In the genomic region with DNA sequence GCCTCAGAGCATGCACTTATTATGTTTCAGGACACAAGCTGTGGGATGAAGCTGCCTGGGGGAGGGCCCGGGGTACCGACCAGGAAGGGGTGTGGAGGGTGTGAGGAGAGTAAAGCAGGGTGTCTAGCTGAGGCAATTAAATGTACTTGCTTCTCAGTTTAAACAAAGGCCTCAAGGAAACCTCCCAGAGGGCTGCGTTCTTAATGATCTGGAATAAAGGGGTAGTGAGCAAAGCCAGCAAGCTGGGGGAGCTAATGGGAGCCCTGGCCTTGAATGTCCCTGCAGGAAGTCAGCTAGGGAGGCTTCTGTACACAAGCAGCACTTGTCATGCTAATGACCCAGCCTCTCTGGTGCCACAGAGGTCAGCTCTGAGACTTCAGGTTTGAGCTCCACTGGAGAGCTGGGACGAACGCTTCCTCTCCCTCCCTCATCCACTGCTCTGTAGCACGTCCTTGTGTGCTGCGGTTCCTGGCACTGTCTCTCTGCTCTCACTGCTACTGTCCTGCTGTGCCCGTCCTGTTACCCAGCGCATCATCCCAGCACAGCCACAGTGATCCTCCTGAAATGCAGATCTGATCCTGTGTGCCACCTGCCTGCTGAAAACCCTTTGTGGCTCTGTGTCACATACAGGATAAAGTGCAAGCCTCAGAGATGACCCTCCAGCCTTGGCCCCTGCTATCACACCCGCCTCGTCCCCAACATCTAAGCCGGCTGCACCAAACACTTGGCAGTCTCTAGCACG, we compare ENCODE assay signal across 1 cellular context.
TF ChIP-seq lines count a peak whose summit lies in the region.

No MANE protein-coding gene starts in this region.

TF ChIP-seq in WTC11, 78 proteins besides CTCF, POLR2A, EP300 and RAD21 (continued from another document and continues in another):
- TF ChIP-seq, protein P1, sequence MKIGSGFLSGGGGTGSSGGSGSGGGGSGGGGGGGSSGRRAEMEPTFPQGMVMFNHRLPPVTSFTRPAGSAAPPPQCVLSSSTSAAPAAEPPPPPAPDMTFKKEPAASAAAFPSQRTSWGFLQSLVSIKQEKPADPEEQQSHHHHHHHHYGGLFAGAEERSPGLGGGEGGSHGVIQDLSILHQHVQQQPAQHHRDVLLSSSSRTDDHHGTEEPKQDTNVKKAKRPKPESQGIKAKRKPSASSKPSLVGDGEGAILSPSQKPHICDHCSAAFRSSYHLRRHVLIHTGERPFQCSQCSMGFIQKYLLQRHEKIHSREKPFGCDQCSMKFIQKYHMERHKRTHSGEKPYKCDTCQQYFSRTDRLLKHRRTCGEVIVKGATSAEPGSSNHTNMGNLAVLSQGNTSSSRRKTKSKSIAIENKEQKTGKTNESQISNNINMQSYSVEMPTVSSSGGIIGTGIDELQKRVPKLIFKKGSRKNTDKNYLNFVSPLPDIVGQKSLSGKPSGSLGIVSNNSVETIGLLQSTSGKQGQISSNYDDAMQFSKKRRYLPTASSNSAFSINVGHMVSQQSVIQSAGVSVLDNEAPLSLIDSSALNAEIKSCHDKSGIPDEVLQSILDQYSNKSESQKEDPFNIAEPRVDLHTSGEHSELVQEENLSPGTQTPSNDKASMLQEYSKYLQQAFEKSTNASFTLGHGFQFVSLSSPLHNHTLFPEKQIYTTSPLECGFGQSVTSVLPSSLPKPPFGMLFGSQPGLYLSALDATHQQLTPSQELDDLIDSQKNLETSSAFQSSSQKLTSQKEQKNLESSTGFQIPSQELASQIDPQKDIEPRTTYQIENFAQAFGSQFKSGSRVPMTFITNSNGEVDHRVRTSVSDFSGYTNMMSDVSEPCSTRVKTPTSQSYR (CRISPR knock-in tag; IDR thresholded peaks at IDR 0.05), result peak; percentile 51; the same call in 1 of the 2 replicates
- TF ChIP-seq CREM (CRISPR knock-in tag; IDR thresholded peaks at IDR 0.05) (no peak), E2F4 (CRISPR knock-in tag; IDR thresholded peaks at IDR 0.05; ENCODE audit: borderline replicate concordance, low read depth) (no peak), MYBL2 (CRISPR knock-in tag; IDR thresholded peaks at IDR 0.05) (0 out of 2 replicates have a peak, but pooled peaks have one; percentile 41), MAX (CRISPR knock-in tag; IDR thresholded peaks at IDR 0.05) (peak; percentile 57), RELA (CRISPR knock-in tag; IDR thresholded peaks at IDR 0.05; ENCODE audit: borderline replicate concordance) (no peak), NFE2L1 (CRISPR knock-in tag; IDR thresholded peaks at IDR 0.05) (peak; percentile 55; the same call in 1 of the 2 replicates), ZNF138 (CRISPR knock-in tag; conservative IDR thresholded peaks at IDR 0.05) (0 out of 2 replicates have a peak, but pooled peaks have one; percentile 17), FOXK1 (CRISPR knock-in tag; IDR thresholded peaks at IDR 0.05) (peak; percentile 86), AR (CRISPR knock-in tag; IDR thresholded peaks at IDR 0.05) (no peak), GTF2I (CRISPR knock-in tag; conservative IDR thresholded peaks at IDR 0.05) (no peak), FOXP1 (CRISPR knock-in tag; IDR thresholded peaks at IDR 0.05; ENCODE audit: borderline replicate concordance) (peak; percentile 62; the same call in 1 of the 2 replicates), SP1 (CRISPR knock-in tag; conservative IDR thresholded peaks at IDR 0.05) (0 out of 2 replicates have a peak, but pooled peaks have one; percentile 49), CDX4 (CRISPR knock-in tag; IDR thresholded peaks at IDR 0.05; ENCODE audit: borderline replicate concordance) (no peak), E2F5 (CRISPR knock-in tag; IDR thresholded peaks at IDR 0.05) (no peak), NR1H2 (CRISPR knock-in tag; IDR thresholded peaks at IDR 0.05) (no peak), GABPB1 (CRISPR knock-in tag; IDR thresholded peaks at IDR 0.05) (no peak), NFATC4 (CRISPR knock-in tag; IDR thresholded peaks at IDR 0.05) (no peak), ZNF416 (CRISPR knock-in tag; IDR thresholded peaks at IDR 0.05) (no peak), FOXJ3 (CRISPR knock-in tag; IDR thresholded peaks at IDR 0.05; ENCODE audit: borderline replicate concordance) (no peak), ZNF423 (CRISPR knock-in tag; IDR thresholded peaks at IDR 0.05) (peak; percentile 38; the same call in 1 of the 2 replicates), TEAD1 (CRISPR knock-in tag; IDR thresholded peaks at IDR 0.05) (peak; percentile 92), ATF1 (CRISPR knock-in tag; IDR thresholded peaks at IDR 0.05) (no peak), E2F1 (CRISPR knock-in tag; IDR thresholded peaks at IDR 0.05) (no peak)
- TF ChIP-seq, protein P2, sequence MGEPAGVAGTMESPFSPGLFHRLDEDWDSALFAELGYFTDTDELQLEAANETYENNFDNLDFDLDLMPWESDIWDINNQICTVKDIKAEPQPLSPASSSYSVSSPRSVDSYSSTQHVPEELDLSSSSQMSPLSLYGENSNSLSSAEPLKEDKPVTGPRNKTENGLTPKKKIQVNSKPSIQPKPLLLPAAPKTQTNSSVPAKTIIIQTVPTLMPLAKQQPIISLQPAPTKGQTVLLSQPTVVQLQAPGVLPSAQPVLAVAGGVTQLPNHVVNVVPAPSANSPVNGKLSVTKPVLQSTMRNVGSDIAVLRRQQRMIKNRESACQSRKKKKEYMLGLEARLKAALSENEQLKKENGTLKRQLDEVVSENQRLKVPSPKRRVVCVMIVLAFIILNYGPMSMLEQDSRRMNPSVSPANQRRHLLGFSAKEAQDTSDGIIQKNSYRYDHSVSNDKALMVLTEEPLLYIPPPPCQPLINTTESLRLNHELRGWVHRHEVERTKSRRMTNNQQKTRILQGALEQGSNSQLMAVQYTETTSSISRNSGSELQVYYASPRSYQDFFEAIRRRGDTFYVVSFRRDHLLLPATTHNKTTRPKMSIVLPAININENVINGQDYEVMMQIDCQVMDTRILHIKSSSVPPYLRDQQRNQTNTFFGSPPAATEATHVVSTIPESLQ (CRISPR knock-in tag; IDR thresholded peaks at IDR 0.05), result no peak
- TF ChIP-seq, protein P3, sequence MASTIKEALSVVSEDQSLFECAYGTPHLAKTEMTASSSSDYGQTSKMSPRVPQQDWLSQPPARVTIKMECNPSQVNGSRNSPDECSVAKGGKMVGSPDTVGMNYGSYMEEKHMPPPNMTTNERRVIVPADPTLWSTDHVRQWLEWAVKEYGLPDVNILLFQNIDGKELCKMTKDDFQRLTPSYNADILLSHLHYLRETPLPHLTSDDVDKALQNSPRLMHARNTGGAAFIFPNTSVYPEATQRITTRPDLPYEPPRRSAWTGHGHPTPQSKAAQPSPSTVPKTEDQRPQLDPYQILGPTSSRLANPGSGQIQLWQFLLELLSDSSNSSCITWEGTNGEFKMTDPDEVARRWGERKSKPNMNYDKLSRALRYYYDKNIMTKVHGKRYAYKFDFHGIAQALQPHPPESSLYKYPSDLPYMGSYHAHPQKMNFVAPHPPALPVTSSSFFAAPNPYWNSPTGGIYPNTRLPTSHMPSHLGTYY (CRISPR knock-in tag; IDR thresholded peaks at IDR 0.05), result no peak
- TF ChIP-seq, protein P4, sequence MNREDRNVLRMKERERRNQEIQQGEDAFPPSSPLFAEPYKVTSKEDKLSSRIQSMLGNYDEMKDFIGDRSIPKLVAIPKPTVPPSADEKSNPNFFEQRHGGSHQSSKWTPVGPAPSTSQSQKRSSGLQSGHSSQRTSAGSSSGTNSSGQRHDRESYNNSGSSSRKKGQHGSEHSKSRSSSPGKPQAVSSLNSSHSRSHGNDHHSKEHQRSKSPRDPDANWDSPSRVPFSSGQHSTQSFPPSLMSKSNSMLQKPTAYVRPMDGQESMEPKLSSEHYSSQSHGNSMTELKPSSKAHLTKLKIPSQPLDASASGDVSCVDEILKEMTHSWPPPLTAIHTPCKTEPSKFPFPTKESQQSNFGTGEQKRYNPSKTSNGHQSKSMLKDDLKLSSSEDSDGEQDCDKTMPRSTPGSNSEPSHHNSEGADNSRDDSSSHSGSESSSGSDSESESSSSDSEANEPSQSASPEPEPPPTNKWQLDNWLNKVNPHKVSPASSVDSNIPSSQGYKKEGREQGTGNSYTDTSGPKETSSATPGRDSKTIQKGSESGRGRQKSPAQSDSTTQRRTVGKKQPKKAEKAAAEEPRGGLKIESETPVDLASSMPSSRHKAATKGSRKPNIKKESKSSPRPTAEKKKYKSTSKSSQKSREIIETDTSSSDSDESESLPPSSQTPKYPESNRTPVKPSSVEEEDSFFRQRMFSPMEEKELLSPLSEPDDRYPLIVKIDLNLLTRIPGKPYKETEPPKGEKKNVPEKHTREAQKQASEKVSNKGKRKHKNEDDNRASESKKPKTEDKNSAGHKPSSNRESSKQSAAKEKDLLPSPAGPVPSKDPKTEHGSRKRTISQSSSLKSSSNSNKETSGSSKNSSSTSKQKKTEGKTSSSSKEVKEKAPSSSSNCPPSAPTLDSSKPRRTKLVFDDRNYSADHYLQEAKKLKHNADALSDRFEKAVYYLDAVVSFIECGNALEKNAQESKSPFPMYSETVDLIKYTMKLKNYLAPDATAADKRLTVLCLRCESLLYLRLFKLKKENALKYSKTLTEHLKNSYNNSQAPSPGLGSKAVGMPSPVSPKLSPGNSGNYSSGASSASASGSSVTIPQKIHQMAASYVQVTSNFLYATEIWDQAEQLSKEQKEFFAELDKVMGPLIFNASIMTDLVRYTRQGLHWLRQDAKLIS (CRISPR knock-in tag; IDR thresholded peaks at IDR 0.05; ENCODE audit: borderline replicate concordance), result no peak
- TF ChIP-seq, protein P5, sequence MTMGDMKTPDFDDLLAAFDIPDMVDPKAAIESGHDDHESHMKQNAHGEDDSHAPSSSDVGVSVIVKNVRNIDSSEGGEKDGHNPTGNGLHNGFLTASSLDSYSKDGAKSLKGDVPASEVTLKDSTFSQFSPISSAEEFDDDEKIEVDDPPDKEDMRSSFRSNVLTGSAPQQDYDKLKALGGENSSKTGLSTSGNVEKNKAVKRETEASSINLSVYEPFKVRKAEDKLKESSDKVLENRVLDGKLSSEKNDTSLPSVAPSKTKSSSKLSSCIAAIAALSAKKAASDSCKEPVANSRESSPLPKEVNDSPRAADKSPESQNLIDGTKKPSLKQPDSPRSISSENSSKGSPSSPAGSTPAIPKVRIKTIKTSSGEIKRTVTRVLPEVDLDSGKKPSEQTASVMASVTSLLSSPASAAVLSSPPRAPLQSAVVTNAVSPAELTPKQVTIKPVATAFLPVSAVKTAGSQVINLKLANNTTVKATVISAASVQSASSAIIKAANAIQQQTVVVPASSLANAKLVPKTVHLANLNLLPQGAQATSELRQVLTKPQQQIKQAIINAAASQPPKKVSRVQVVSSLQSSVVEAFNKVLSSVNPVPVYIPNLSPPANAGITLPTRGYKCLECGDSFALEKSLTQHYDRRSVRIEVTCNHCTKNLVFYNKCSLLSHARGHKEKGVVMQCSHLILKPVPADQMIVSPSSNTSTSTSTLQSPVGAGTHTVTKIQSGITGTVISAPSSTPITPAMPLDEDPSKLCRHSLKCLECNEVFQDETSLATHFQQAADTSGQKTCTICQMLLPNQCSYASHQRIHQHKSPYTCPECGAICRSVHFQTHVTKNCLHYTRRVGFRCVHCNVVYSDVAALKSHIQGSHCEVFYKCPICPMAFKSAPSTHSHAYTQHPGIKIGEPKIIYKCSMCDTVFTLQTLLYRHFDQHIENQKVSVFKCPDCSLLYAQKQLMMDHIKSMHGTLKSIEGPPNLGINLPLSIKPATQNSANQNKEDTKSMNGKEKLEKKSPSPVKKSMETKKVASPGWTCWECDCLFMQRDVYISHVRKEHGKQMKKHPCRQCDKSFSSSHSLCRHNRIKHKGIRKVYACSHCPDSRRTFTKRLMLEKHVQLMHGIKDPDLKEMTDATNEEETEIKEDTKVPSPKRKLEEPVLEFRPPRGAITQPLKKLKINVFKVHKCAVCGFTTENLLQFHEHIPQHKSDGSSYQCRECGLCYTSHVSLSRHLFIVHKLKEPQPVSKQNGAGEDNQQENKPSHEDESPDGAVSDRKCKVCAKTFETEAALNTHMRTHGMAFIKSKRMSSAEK (CRISPR knock-in tag; IDR thresholded peaks at IDR 0.05; ENCODE audit: borderline replicate concordance), result no peak
